Comparison of ENCODE assay signal across 16 cellular contexts in the genomic region with DNA sequence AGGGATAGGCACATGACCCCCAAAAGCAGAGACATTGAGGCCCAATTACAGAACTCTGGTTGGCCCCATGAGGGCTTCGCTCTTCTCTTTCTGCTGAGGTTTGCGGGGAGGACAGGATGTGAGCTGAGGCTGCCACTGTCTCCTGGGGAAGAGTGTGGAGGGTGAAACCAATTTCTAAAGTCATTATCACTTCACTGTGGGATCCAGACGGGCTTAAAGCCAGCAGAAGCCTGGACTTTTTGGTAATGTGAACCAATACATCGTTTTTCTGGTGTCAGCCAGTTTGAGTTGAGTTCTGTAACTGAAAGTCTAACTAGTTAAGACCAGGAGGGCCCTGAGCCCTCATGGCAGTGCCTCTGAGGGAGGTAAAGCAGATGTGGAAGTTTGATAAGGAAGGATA.
"Had no signal": no experiment of that assay in that cellular context is flagged by ENCODE, and none has a peak within 500 bp of the region (broad histone marks: within the 10 kb centered on the region; RNA-seq: fewer than 3 reads in every experiment).

No MANE protein-coding gene starts in this region.

- H3K4me3 ChIP-seq: PC-9 had no signal

- ATAC-seq: activated CD4-positive, CD25-positive, alpha-beta regulatory T cell treated with anti-CD3 and anti-CD28 coated beads, Interleukin-2, amount 50 U/mL, for 24 hours; activated CD8-positive, alpha-beta T cell treated with anti-CD3 and anti-CD28 coated beads for 36 hours; activated naive CD4-positive, alpha-beta T cell treated with anti-CD3 and anti-CD28 coated beads, Interleukin-2, amount 50 U/mL, for 72 hours had no signal

- H3K27ac ChIP-seq: KMS-11, PC-9 had no signal

- H3K9ac ChIP-seq: KMS-11 had no signal

- DNase-seq: activated CD4-positive, alpha-beta T cell treated with anti-CD3 and anti-CD28 coated beads for 4 hours; activated CD8-positive, alpha-beta memory T cell treated with anti-CD3 and anti-CD28 coated beads, Interleukin-2, amount 50 U/mL, for 4 hours; activated CD8-positive, alpha-beta T cell treated with anti-CD3 and anti-CD28 coated beads for 36 hours; activated effector memory CD4-positive, alpha-beta T cell treated with Interleukin-2 at 50 U/mL for 16 hours; activated naive CD4-positive, alpha-beta T cell treated with Interleukin-2 at 50 U/mL for 16 hours; caudate nucleus; IMR-90; MM.1S; NCI-H1436; NCI-H2081 treated with DMSO at 0.1 percent for 48 hours; NCI-H526; PC-9; SHP77 treated with DMSO at 0.1 percent for 48 hours had no signal

- H3K4me2 ChIP-seq: KMS-11, PC-9 had no signal
